Comparison of ENCODE assay signal across 12 cellular contexts in genomic region chr7:98761225-98761624, GRCh38.
A peak's percentile ranks its signal among the peaks of the same experiment; 100 is the strongest.
DNase-seq lines count a peak whose midpoint lies in the region; ATAC-seq and TF ChIP-seq lines count a peak whose summit lies in the region.
"Had no signal": no experiment of that assay in that cellular context is flagged by ENCODE, and none has a peak within 500 bp of the region (broad histone marks: within the 10 kb centered on the region; RNA-seq: fewer than 3 reads in every experiment).

No MANE protein-coding gene starts in this region.

- H3K36me3 Mint-ChIP-seq in nephron progenitor cell (ENCODE audit: low read depth) (no peaks in the 10 kb centered on the region), progenitor cell of endocrine pancreas (ENCODE audit: insufficient read depth) (no peaks in the 10 kb centered on the region)
- H3K36me3 Mint-ChIP-seq: CD4-positive, CD25-positive, alpha-beta regulatory T cell had no signal

- H3K36me3 ChIP-seq in breast epithelium, result no peaks in the 10 kb centered on the region
- H3K36me3 ChIP-seq: BLaER1 treated with 17β-estradiol and CSF1 and Interleukin-3, amounts not matched to agents 10 nM and 100 nM had no signal

- no peak for ATAC-seq in GM21717 (IDR thresholded peaks at IDR 0.05; ENCODE audit: unreplicated experiment)
- ATAC-seq: GM23338 had no signal

- H3K27ac ChIP-seq in breast epithelium, result no peak overlapping the region
- H3K27ac ChIP-seq: BLaER1 treated with 17β-estradiol and CSF1 and Interleukin-3, amounts not matched to agents 10 nM and 100 nM had no signal

- DNase-seq in COLO829 (ENCODE audit: low spot score) (peak; percentile 56), SW480 (ENCODE audit: low spot score) (peak; percentile 43), nephron progenitor cell (no peak), breast epithelium (ENCODE audit: low spot score in 2 of 2) (no peak), progenitor cell of endocrine pancreas (ENCODE audit: low spot score, unreplicated experiment) (no peak)
- DNase-seq: Calu3; CD4-positive, CD25-positive, alpha-beta regulatory T cell; DMS79; H7 had no signal

- H3K27me3 Mint-ChIP-seq in nephron progenitor cell (ENCODE audit: low read depth, poor library complexity) (peaks cover 15% of the 10 kb centered on the region), progenitor cell of endocrine pancreas (peaks cover 23% of the 10 kb centered on the region)
- H3K27me3 Mint-ChIP-seq: CD4-positive, CD25-positive, alpha-beta regulatory T cell had no signal

- no peaks in the 10 kb centered on the region for H3K9me3 ChIP-seq in breast epithelium

- peak overlapping the region; percentile 27 for H3K27ac Mint-ChIP-seq in nephron progenitor cell
- no peak overlapping the region for H3K27ac Mint-ChIP-seq in progenitor cell of endocrine pancreas
- H3K27ac Mint-ChIP-seq: CD4-positive, CD25-positive, alpha-beta regulatory T cell; GM23338 had no signal

- H3K4me1 ChIP-seq in breast epithelium, result no peaks in the 10 kb centered on the region

- intact Hi-C loops in breast epithelium (cut with DNase I; ENCODE audit: low total_unique reads), result no loop called here

- no peak for TF ChIP-seq CTCF in nephron progenitor cell (IDR thresholded peaks at IDR 0.05)
- no peak for TF ChIP-seq CTCF in breast epithelium (IDR thresholded peaks at IDR 0.05)
- no peak for TF ChIP-seq CTCF in progenitor cell of endocrine pancreas (IDR thresholded peaks at IDR 0.05; ENCODE audit: unreplicated experiment)

- peaks cover 23% of the 10 kb centered on the region for H3K4me1 Mint-ChIP-seq in nephron progenitor cell
- H3K4me1 Mint-ChIP-seq in progenitor cell of endocrine pancreas (ENCODE audit: low read depth), result no peaks in the 10 kb centered on the region
- H3K4me1 Mint-ChIP-seq: CD4-positive, CD25-positive, alpha-beta regulatory T cell; GM23338 had no signal

- H3K4me3 ChIP-seq in breast epithelium, result no peak overlapping the region
- H3K4me3 ChIP-seq: BLaER1 treated with 17β-estradiol and CSF1 and Interleukin-3, amounts not matched to agents 10 nM and 100 nM; GM23338 had no signal

- peaks cover 4% of the 10 kb centered on the region for H3K9me3 Mint-ChIP-seq in nephron progenitor cell
- H3K9me3 Mint-ChIP-seq in progenitor cell of endocrine pancreas (ENCODE audit: low read depth), result no peaks in the 10 kb centered on the region
- H3K9me3 Mint-ChIP-seq: GM23338 had no signal

- peaks cover 0 to 17% of the 10 kb centered on the region in 2 donors for H3K27me3 ChIP-seq in breast epithelium
- H3K27me3 ChIP-seq: BLaER1 treated with 17β-estradiol and CSF1 and Interleukin-3, amounts not matched to agents 10 nM and 100 nM had no signal

- no peak for TF ChIP-seq POLR2A in breast epithelium (IDR thresholded peaks at IDR 0.05)

- H3K4me3 Mint-ChIP-seq in nephron progenitor cell, result no peak overlapping the region
- no peak overlapping the region for H3K4me3 Mint-ChIP-seq in progenitor cell of endocrine pancreas (ENCODE audit: low read depth)
- H3K4me3 Mint-ChIP-seq: CD4-positive, CD25-positive, alpha-beta regulatory T cell; GM23338 had no signal

Comparison
In these comparisons a context has a peak if more than half of its experiments do, and no peak if none do; other contexts are left out.
1. DNase-seq: peak in COLO829 (single experiment) and SW480 (single experiment); none in nephron progenitor cell (single experiment), breast epithelium (0 of 2) and progenitor cell of endocrine pancreas (single experiment).